ENCODE assay signal across 1 cellular context in genomic region chr10:3893904-3894563, GRCh38.
TF ChIP-seq lines count a peak whose summit lies in the region.

No MANE protein-coding gene starts in this region.

TF ChIP-seq in GM12878, 131 proteins besides CTCF, POLR2A, EP300 and RAD21 (continued from another document):
- TF ChIP-seq MTA3 (IDR thresholded peaks at IDR 0.05; ENCODE audit: borderline replicate concordance, low read length) (no peak), RAD51 (IDR thresholded peaks at IDR 0.05) (peak; percentile 7; the same call in 1 of the 2 replicates), ELK1 (IDR thresholded peaks at IDR 0.05; ENCODE audit: low read depth, low read length) (no peak), ZBED1 (IDR thresholded peaks at IDR 0.05; ENCODE audit: borderline replicate concordance) (no peak), HDGF (IDR thresholded peaks at IDR 0.05) (no peak), GATAD2B (conservative IDR thresholded peaks at IDR 0.05; ENCODE audit: low read depth) (no peak), MEF2B (IDR thresholded peaks at IDR 0.05; ENCODE audit: partially characterized antibody, poor library complexity, severe bottlenecking) (peak; percentile 42), SMAD5 (IDR thresholded peaks at IDR 0.05; ENCODE audit: low read depth) (no peak), ZZZ3 (IDR thresholded peaks at IDR 0.05; ENCODE audit: control insufficient read depth, insufficient read length, low read depth) (no peak), BACH1 (IDR thresholded peaks at IDR 0.05; ENCODE audit: borderline replicate concordance) (no peak), RFX5 (IDR thresholded peaks at IDR 0.05; ENCODE audit: low read depth, low read length) (no peak), SPI1 (IDR thresholded peaks at IDR 0.05; ENCODE audit: borderline replicate concordance, insufficient read depth, low read depth, low read length) (no peak), IKZF2 (IDR thresholded peaks at IDR 0.05) (peak; percentile 48 to 73; a peak in 3 of 4 replicates), NR2F1 (conservative IDR thresholded peaks at IDR 0.05) (no peak), ATF7 (IDR thresholded peaks at IDR 0.05; ENCODE audit: low read depth) (0 out of 2 replicates have a peak, but pooled peaks have one; percentile 23), JUNB (IDR thresholded peaks at IDR 0.05) (no peak), BCL11A (IDR thresholded peaks at IDR 0.05; ENCODE audit: low read depth, low read length) (0 out of 2 replicates have a peak, but pooled peaks have one; percentile 30), TCF12 (IDR thresholded peaks at IDR 0.05; ENCODE audit: low read depth, low read length) (no peak), EED (IDR thresholded peaks at IDR 0.05; ENCODE audit: low read depth) (no peak), NFYA (IDR thresholded peaks at IDR 0.05; ENCODE audit: borderline replicate concordance, low read depth, low read length) (no peak), EZH2 (IDR thresholded peaks at IDR 0.05; ENCODE audit: borderline replicate concordance, control insufficient read depth, low read depth, low read length) (no peak), HCFC1 (IDR thresholded peaks at IDR 0.05; ENCODE audit: low read length) (no peak), TAF1 (IDR thresholded peaks at IDR 0.05; ENCODE audit: borderline replicate concordance, low read depth, low read length) (no peak), NBN (IDR thresholded peaks at IDR 0.05) (no peak)
- TF ChIP-seq, protein P1, sequence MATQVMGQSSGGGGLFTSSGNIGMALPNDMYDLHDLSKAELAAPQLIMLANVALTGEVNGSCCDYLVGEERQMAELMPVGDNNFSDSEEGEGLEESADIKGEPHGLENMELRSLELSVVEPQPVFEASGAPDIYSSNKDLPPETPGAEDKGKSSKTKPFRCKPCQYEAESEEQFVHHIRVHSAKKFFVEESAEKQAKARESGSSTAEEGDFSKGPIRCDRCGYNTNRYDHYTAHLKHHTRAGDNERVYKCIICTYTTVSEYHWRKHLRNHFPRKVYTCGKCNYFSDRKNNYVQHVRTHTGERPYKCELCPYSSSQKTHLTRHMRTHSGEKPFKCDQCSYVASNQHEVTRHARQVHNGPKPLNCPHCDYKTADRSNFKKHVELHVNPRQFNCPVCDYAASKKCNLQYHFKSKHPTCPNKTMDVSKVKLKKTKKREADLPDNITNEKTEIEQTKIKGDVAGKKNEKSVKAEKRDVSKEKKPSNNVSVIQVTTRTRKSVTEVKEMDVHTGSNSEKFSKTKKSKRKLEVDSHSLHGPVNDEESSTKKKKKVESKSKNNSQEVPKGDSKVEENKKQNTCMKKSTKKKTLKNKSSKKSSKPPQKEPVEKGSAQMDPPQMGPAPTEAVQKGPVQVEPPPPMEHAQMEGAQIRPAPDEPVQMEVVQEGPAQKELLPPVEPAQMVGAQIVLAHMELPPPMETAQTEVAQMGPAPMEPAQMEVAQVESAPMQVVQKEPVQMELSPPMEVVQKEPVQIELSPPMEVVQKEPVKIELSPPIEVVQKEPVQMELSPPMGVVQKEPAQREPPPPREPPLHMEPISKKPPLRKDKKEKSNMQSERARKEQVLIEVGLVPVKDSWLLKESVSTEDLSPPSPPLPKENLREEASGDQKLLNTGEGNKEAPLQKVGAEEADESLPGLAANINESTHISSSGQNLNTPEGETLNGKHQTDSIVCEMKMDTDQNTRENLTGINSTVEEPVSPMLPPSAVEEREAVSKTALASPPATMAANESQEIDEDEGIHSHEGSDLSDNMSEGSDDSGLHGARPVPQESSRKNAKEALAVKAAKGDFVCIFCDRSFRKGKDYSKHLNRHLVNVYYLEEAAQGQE (IDR thresholded peaks at IDR 0.05; ENCODE audit: low read depth, low read length), result no peak
- TF ChIP-seq, protein P2, sequence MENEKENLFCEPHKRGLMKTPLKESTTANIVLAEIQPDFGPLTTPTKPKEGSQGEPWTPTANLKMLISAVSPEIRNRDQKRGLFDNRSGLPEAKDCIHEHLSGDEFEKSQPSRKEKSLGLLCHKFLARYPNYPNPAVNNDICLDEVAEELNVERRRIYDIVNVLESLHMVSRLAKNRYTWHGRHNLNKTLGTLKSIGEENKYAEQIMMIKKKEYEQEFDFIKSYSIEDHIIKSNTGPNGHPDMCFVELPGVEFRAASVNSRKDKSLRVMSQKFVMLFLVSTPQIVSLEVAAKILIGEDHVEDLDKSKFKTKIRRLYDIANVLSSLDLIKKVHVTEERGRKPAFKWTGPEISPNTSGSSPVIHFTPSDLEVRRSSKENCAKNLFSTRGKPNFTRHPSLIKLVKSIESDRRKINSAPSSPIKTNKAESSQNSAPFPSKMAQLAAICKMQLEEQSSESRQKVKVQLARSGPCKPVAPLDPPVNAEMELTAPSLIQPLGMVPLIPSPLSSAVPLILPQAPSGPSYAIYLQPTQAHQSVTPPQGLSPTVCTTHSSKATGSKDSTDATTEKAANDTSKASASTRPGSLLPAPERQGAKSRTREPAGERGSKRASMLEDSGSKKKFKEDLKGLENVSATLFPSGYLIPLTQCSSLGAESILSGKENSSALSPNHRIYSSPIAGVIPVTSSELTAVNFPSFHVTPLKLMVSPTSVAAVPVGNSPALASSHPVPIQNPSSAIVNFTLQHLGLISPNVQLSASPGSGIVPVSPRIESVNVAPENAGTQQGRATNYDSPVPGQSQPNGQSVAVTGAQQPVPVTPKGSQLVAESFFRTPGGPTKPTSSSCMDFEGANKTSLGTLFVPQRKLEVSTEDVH (IDR thresholded peaks at IDR 0.05; ENCODE audit: low read depth, partially characterized antibody), result no peak
- TF ChIP-seq, protein P3, sequence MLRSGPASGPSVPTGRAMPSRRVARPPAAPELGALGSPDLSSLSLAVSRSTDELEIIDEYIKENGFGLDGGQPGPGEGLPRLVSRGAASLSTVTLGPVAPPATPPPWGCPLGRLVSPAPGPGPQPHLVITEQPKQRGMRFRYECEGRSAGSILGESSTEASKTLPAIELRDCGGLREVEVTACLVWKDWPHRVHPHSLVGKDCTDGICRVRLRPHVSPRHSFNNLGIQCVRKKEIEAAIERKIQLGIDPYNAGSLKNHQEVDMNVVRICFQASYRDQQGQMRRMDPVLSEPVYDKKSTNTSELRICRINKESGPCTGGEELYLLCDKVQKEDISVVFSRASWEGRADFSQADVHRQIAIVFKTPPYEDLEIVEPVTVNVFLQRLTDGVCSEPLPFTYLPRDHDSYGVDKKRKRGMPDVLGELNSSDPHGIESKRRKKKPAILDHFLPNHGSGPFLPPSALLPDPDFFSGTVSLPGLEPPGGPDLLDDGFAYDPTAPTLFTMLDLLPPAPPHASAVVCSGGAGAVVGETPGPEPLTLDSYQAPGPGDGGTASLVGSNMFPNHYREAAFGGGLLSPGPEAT (IDR thresholded peaks at IDR 0.05; ENCODE audit: low read depth), result peak; percentile 63; the same call in 1 of the 2 replicates
- TF ChIP-seq, protein P4, sequence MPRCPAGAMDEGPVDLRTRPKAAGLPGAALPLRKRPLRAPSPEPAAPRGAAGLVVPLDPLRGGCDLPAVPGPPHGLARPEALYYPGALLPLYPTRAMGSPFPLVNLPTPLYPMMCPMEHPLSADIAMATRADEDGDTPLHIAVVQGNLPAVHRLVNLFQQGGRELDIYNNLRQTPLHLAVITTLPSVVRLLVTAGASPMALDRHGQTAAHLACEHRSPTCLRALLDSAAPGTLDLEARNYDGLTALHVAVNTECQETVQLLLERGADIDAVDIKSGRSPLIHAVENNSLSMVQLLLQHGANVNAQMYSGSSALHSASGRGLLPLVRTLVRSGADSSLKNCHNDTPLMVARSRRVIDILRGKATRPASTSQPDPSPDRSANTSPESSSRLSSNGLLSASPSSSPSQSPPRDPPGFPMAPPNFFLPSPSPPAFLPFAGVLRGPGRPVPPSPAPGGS (IDR thresholded peaks at IDR 0.05; ENCODE audit: borderline replicate concordance, insufficient read depth, low read depth, low read length, poor library complexity, severe bottlenecking), result no peak
- TF ChIP-seq, protein P5, sequence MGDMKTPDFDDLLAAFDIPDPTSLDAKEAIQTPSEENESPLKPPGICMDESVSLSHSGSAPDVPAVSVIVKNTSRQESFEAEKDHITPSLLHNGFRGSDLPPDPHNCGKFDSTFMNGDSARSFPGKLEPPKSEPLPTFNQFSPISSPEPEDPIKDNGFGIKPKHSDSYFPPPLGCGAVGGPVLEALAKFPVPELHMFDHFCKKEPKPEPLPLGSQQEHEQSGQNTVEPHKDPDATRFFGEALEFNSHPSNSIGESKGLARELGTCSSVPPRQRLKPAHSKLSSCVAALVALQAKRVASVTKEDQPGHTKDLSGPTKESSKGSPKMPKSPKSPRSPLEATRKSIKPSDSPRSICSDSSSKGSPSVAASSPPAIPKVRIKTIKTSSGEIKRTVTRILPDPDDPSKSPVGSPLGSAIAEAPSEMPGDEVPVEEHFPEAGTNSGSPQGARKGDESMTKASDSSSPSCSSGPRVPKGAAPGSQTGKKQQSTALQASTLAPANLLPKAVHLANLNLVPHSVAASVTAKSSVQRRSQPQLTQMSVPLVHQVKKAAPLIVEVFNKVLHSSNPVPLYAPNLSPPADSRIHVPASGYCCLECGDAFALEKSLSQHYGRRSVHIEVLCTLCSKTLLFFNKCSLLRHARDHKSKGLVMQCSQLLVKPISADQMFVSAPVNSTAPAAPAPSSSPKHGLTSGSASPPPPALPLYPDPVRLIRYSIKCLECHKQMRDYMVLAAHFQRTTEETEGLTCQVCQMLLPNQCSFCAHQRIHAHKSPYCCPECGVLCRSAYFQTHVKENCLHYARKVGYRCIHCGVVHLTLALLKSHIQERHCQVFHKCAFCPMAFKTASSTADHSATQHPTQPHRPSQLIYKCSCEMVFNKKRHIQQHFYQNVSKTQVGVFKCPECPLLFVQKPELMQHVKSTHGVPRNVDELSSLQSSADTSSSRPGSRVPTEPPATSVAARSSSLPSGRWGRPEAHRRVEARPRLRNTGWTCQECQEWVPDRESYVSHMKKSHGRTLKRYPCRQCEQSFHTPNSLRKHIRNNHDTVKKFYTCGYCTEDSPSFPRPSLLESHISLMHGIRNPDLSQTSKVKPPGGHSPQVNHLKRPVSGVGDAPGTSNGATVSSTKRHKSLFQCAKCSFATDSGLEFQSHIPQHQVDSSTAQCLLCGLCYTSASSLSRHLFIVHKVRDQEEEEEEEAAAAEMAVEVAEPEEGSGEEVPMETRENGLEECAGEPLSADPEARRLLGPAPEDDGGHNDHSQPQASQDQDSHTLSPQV (IDR thresholded peaks at IDR 0.05), result peak; percentile 69; the same call in 1 of the 2 replicates
- TF ChIP-seq, protein P6, sequence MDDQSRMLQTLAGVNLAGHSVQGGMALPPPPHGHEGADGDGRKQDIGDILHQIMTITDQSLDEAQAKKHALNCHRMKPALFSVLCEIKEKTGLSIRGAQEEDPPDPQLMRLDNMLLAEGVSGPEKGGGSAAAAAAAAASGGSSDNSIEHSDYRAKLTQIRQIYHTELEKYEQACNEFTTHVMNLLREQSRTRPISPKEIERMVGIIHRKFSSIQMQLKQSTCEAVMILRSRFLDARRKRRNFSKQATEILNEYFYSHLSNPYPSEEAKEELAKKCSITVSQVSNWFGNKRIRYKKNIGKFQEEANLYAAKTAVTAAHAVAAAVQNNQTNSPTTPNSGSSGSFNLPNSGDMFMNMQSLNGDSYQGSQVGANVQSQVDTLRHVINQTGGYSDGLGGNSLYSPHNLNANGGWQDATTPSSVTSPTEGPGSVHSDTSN (IDR thresholded peaks at IDR 0.05; ENCODE audit: insufficient replicate concordance, low read depth, low read length), result no peak
